8 cellular contexts compared by ENCODE assay signal in genomic region chr2:108593547-108594098, GRCh38.
DNase-seq lines count a peak whose midpoint lies in the region; ATAC-seq and TF ChIP-seq lines count a peak whose summit lies in the region.

No MANE protein-coding gene starts in this region.

- DNase-seq in AG10803 (ENCODE audit: low read depth) (peak; percentile 95), amniotic epithelial cell (ENCODE audit: low read depth) (peak; percentile 82), activated gamma-delta T cell treated with Interleukin-2 at 50 U/mL for 16 hours (no peak), hepatic stellate cell (ENCODE audit: low spot score) (no peak), germinal center (ENCODE audit: low spot score) (no peak)

- H3K27me3 ChIP-seq in layer of hippocampus (ENCODE audit: control insufficient read depth, insufficient read depth, low read length) = no peaks in the 10 kb centered on the region

- peak; percentile 30; the same call in 1 of the 2 replicates for TF ChIP-seq CTCF in AG10803 (conservative IDR thresholded peaks at IDR 0.05; ENCODE audit: low read length)

- H3K4me3 ChIP-seq in AG10803 (ENCODE audit: low read length) = no peak overlapping the region

- ATAC-seq in HG02938 (IDR thresholded peaks at IDR 0.05; ENCODE audit: unreplicated experiment) (peak; percentile 10), HG03139 (IDR thresholded peaks at IDR 0.05; ENCODE audit: unreplicated experiment) (no peak)

- H3K27ac ChIP-seq in layer of hippocampus (ENCODE audit: low read depth, low read length) = peak overlapping the region; percentile 35

Comparison
In these comparisons a context has a peak if more than half of its experiments do, and no peak if none do; other contexts are left out.
1. DNase-seq: peak in AG10803 (single experiment) and amniotic epithelial cell (single experiment); none in activated gamma-delta T cell treated with Interleukin-2 at 50 U/mL for 16 hours (single experiment), hepatic stellate cell (single experiment) and germinal center (single experiment).